ENCODE assay signal across 20 cellular contexts in genomic region chr22:19608114-19608494, GRCh38.
DNase-seq lines count a peak whose midpoint lies in the region; TF ChIP-seq lines count a peak whose summit lies in the region.
"Had no signal": no experiment of that assay in that cellular context is flagged by ENCODE, and none has a peak within 500 bp of the region (broad histone marks: within the 10 kb centered on the region; RNA-seq: fewer than 3 reads in every experiment).

No MANE protein-coding gene starts in this region.

- H3K27ac Mint-ChIP-seq in activated CD4-positive, alpha-beta T cell treated with anti-CD3 and anti-CD28 coated beads, Interleukin-2, amount 10 ng/mL, durations not matched to agents 24 days and 14 days: peak overlapping the region; percentile 58
- H3K27ac Mint-ChIP-seq: activated B cell treated with CpG ODN at 0.5 μM for 24 hours had no signal

- H3K4me2 ChIP-seq in mammary epithelial cell (ENCODE audit: insufficient read depth, low read depth, low read length) (no peak overlapping the region), neuronal stem cell (ENCODE audit: insufficient read depth, low read length, poor library complexity, severe bottlenecking) (no peak overlapping the region)

- 95% methylated on average over 2 of the region's 2 CpGs for WGBS in mammary epithelial cell (ENCODE audit: low coverage, missing lambda C conversion rate)
- WGBS in neuronal stem cell (ENCODE audit: extremely low coverage in 2 of 2, insufficient read length in 2 of 2, insufficient replicate concordance in 1 of 2), 2 donors: no CpG with 5 or more reads among the region's 2 CpGs

- BruUV-seq in mammary epithelial cell (replicated peaks; lab: Mats Ljungman, UMichigan): no TSS peak

- H2BK5ac ChIP-seq in neuronal stem cell (ENCODE audit: low read length): no peak overlapping the region

- H2AFZ ChIP-seq in mammary epithelial cell (ENCODE audit: low read depth, low read length) (peak overlapping the region; percentile 93), neuronal stem cell (ENCODE audit: low read length) (no peak overlapping the region)

- in situ Hi-C loops in mammary epithelial cell (cut with MboI; ENCODE audit: low sequenced_read_pairs in 2 of 2): no loop called here

- H3K9me3 Mint-ChIP-seq in activated CD4-positive, alpha-beta T cell treated with anti-CD3 and anti-CD28 coated beads, Interleukin-2, amount 10 ng/mL, durations not matched to agents 24 days and 14 days: no peaks in the 10 kb centered on the region
- H3K9me3 Mint-ChIP-seq: activated B cell treated with CpG ODN at 0.5 μM for 24 hours, naive B cell had no signal

- CTCF ChIA-PET in mammary epithelial cell (lab: Charles Lee; ENCODE audit: low non-redundant PET): no interaction called here

- H3K4me3 ChIP-seq in H7 (ENCODE audit: insufficient read depth, low read depth, low read length): no peak overlapping the region
- no peak overlapping the region for H3K4me3 ChIP-seq in mammary epithelial cell (replicated peaks in 1 of 3; ENCODE audit: insufficient read depth in 1 of 3, low read depth in 2 of 3, low read length in 3 of 3)
- H3K4me3 ChIP-seq in neuronal stem cell (ENCODE audit: low read length in 2 of 2): no peak overlapping the region
- H3K4me3 ChIP-seq: sigmoid colon, upper lobe of right lung had no signal

- H2BK120ac ChIP-seq in neuronal stem cell (ENCODE audit: low read depth, low read length): no peak overlapping the region

- no peak for DNase-seq in activated CD4-positive, alpha-beta T cell treated with anti-CD3 and anti-CD28 coated beads, Interleukin-2, amount 10 ng/mL, durations not matched to agents 24 days and 14 days
- DNase-seq in activated CD4-positive, alpha-beta T cell treated with anti-CD3 and anti-CD28 coated beads, Interleukin-2, amount 50 U/mL, for 48 hours: no peak
- DNase-seq in H7 (peak; percentile 37), mammary epithelial cell (no peak), neuronal stem cell (ENCODE audit: low spot score) (no peak), glomerular visceral epithelial cell (ENCODE audit: extremely low spot score) (no peak), OCI-M2 (lab: John Stamatoyannopoulos, UW; ENCODE audit: unreplicated experiment) (no peak)
- no peak for DNase-seq in stimulated activated CD4-positive, alpha-beta T cell treated with anti-CD3 and anti-CD28 coated beads, Interleukin-4, amount 100 ng/mL, for 24 hours
- DNase-seq: activated B cell treated with CpG ODN at 0.5 μM for 24 hours; activated gamma-delta T cell; BE2C; GF-D8; hippocampal formation; islet precursor cell; naive B cell; SIG-M5; sigmoid colon; stimulated activated naive CD4-positive, alpha-beta T cell treated with Interleukin-2 at 50 U/mL for 16 hours had no signal

- no peak overlapping the region for H4K91ac ChIP-seq in neuronal stem cell (ENCODE audit: low read depth, low read length, poor library complexity)

- peak overlapping the region; percentile 14 for H2AK5ac ChIP-seq in neuronal stem cell (ENCODE audit: low read depth, low read length)

- H3K36me3 Mint-ChIP-seq in activated CD4-positive, alpha-beta T cell treated with anti-CD3 and anti-CD28 coated beads, Interleukin-2, amount 10 ng/mL, durations not matched to agents 24 days and 14 days (ENCODE audit: low read depth): no peaks in the 10 kb centered on the region
- H3K36me3 Mint-ChIP-seq: naive B cell had no signal

- intact Hi-C loops in activated CD4-positive, alpha-beta T cell treated with anti-CD3 and anti-CD28 coated beads, Interleukin-2, amount 10 ng/mL, durations not matched to agents 24 days and 14 days (cut with micrococcal nuclease): no loop called here
- intact Hi-C loops in mammary epithelial cell (cut with micrococcal nuclease): no loop called here

- H3K18ac ChIP-seq in neuronal stem cell (ENCODE audit: low read length): no peak overlapping the region

- H3K4ac ChIP-seq in neuronal stem cell (ENCODE audit: low read length): no peak overlapping the region

- no peak for TF ChIP-seq CTCF in mammary epithelial cell (conservative IDR thresholded peaks at IDR 0.05 in 1 of 2, IDR thresholded peaks at IDR 0.05 in 1 of 2; ENCODE audit: extremely low read depth in 1 of 2, insufficient read depth in 1 of 2, low read depth in 1 of 2, low read length in 2 of 2)

- no peak overlapping the region for H2BK15ac ChIP-seq in neuronal stem cell (ENCODE audit: low read length)

- H3K14ac ChIP-seq in neuronal stem cell (ENCODE audit: low read length): no peak overlapping the region

- dilution Hi-C loops in mammary epithelial cell (cut with HindIII; ENCODE audit: low sequenced_read_pairs): loop anchor here (5.0 kb wide), 1 partner anchor 86 kb away; the partner anchor contains the start of gene CLDN5

- H3K4me1 ChIP-seq in mammary epithelial cell (ENCODE audit: insufficient read depth, low read length) (peaks cover 9% of the 10 kb centered on the region), neuronal stem cell (ENCODE audit: control insufficient read depth in 2 of 2, insufficient read depth in 1 of 2, low read depth in 1 of 2, low read length in 2 of 2) (peaks cover 0 to 5% of the 10 kb centered on the region in 2 donors)
- H3K4me1 ChIP-seq: BE2C, sigmoid colon, upper lobe of right lung had no signal

- H3K4me3 Mint-ChIP-seq in activated CD4-positive, alpha-beta T cell treated with anti-CD3 and anti-CD28 coated beads, Interleukin-2, amount 10 ng/mL, durations not matched to agents 24 days and 14 days: peak overlapping the region; percentile 52
- H3K4me3 Mint-ChIP-seq: activated B cell treated with CpG ODN at 0.5 μM for 24 hours, naive B cell had no signal

- no peaks in the 10 kb centered on the region for H3K79me2 ChIP-seq in mammary epithelial cell (ENCODE audit: insufficient read depth, low read length)
- H3K79me2 ChIP-seq: parathyroid adenoma had no signal

- no peaks in the 10 kb centered on the region for H4K20me1 ChIP-seq in mammary epithelial cell (ENCODE audit: insufficient read depth, low read length)

- no peak overlapping the region for H2BK12ac ChIP-seq in neuronal stem cell (ENCODE audit: low read length)

- H3K36me3 ChIP-seq in H7 (replicated peaks; ENCODE audit: control insufficient read depth, insufficient read depth, low read length) (no peaks in the 10 kb centered on the region), mammary epithelial cell (ENCODE audit: insufficient read depth, low read length) (no peaks in the 10 kb centered on the region), neuronal stem cell (replicated peaks in 1 of 2; ENCODE audit: control insufficient read depth in 2 of 2, insufficient read depth in 2 of 2, low read length in 2 of 2) (no peaks in the 10 kb centered on the region)
- H3K36me3 ChIP-seq: BE2C, sigmoid colon, upper lobe of right lung had no signal

- no peak overlapping the region for H3K9ac ChIP-seq in mammary epithelial cell (ENCODE audit: insufficient read depth, low read length)
- H3K9ac ChIP-seq in neuronal stem cell (ENCODE audit: low read depth, low read length, poor library complexity): no peak overlapping the region
- H3K9ac ChIP-seq: parathyroid adenoma had no signal

- H3K27me3 ChIP-seq in H7 (ENCODE audit: control insufficient read depth, insufficient read depth, low read length) (no peaks in the 10 kb centered on the region), mammary epithelial cell (ENCODE audit: insufficient read depth, low read length) (no peaks in the 10 kb centered on the region), neuronal stem cell (ENCODE audit: control insufficient read depth in 3 of 3, insufficient read depth in 3 of 3, low read depth in 1 of 3, low read length in 3 of 3) (peaks cover 0 to 57% (median 4%) of the 10 kb centered on the region in 3 experiments)
- H3K27me3 ChIP-seq: BE2C had no signal

- H3K79me1 ChIP-seq in neuronal stem cell (ENCODE audit: low read depth, low read length): no peaks in the 10 kb centered on the region

- H3K9me3 ChIP-seq in mammary epithelial cell (replicated peaks; ENCODE audit: insufficient read depth, low read length) (no peaks in the 10 kb centered on the region), neuronal stem cell (replicated peaks in 1 of 2; ENCODE audit: control insufficient read depth in 2 of 2, insufficient read depth in 1 of 2, low read depth in 1 of 2, low read length in 2 of 2) (no peaks in the 10 kb centered on the region)
- H3K9me3 ChIP-seq: BE2C, sigmoid colon, upper lobe of right lung had no signal

- H3K27me3 Mint-ChIP-seq in activated CD4-positive, alpha-beta T cell treated with anti-CD3 and anti-CD28 coated beads, Interleukin-2, amount 10 ng/mL, durations not matched to agents 24 days and 14 days: peaks cover 1% of the 10 kb centered on the region

- H3K23ac ChIP-seq in neuronal stem cell (ENCODE audit: low read depth, low read length, poor library complexity): no peak overlapping the region

- no peak overlapping the region for H4K8ac ChIP-seq in neuronal stem cell (ENCODE audit: low read depth, low read length)

- H3K4me1 Mint-ChIP-seq in activated CD4-positive, alpha-beta T cell treated with anti-CD3 and anti-CD28 coated beads, Interleukin-2, amount 10 ng/mL, durations not matched to agents 24 days and 14 days: peaks cover 43% of the 10 kb centered on the region
- H3K4me1 Mint-ChIP-seq: naive B cell had no signal

- H3K27ac ChIP-seq in mammary epithelial cell (ENCODE audit: insufficient read depth, low read depth, low read length) (no peak overlapping the region), neuronal stem cell (replicated peaks; ENCODE audit: low read length) (no peak overlapping the region)
- H3K27ac ChIP-seq: upper lobe of right lung had no signal
